1 cellular context compared by ENCODE assay signal in the genomic region with DNA sequence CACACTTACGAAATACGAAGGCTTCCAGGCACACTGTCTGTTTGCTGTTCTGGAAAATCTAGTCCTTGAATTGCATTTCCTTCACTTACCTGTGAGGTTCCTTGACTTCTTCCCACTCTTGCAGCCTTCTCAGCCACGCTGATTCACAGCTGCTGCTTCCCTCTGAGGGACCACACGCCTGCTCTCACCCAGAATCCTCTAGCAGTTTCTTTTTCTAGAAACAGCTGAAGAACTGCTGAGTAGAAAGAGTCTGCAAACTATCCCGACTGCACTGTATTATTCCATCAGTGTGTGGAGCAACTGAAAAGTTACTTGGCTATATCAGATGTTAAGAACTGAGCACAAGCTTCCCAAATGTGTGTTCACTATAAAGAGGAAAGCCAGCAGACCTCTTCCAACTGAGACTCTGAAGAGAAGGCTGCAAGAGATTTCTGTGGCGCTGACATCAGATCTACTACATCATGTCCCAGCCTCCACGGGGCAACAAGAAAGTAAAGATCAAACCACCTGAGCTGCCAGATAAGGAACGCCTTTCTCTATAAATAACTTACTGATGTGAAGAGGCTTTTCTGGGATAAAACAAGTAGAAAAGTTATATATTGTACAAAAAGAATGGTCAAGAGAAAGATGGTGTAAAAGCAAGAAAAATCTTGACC.
TF ChIP-seq lines count a peak whose summit lies in the region.

No MANE protein-coding gene starts in this region.

TF ChIP-seq in SK-N-SH, 30 proteins besides CTCF, POLR2A, EP300 and RAD21:
- TF ChIP-seq IRF3 (IDR thresholded peaks at IDR 0.05; ENCODE audit: low read depth, low read length) (no peak), SIN3A (IDR thresholded peaks at IDR 0.05; ENCODE audit: borderline replicate concordance, low read depth, low read length) (no peak), RCOR1 (IDR thresholded peaks at IDR 0.05; ENCODE audit: low read length) (no peak), POLR2AphosphoS5 (IDR thresholded peaks at IDR 0.05; ENCODE audit: low read depth, low read length) (no peak), CHD2 (IDR thresholded peaks at IDR 0.05; ENCODE audit: low read length, partially characterized antibody) (no peak), RXRA (IDR thresholded peaks at IDR 0.05; ENCODE audit: borderline replicate concordance, low read depth) (no peak), RFX5 (IDR thresholded peaks at IDR 0.05; ENCODE audit: low read length) (no peak)
